In genomic region chr9:137067860-137068538, GRCh38 we compare ENCODE assay signal across 8 cellular contexts. TPM values are rescaled to one million over a fixed set of nuclear protein-coding genes. Genes with fewer than 3 reads are reported as not detected.
DNase-seq lines count a peak whose midpoint lies in the region; ATAC-seq and TF ChIP-seq lines count a peak whose summit lies in the region.

No MANE protein-coding gene starts in this region.

- H3K4me1 Mint-ChIP-seq in naive B cell = peaks cover 17 to 24% (median 20%) of the 10 kb centered on the region in 3 donors
- H3K4me1 Mint-ChIP-seq in stimulated activated memory B cell treated with anti-CD40 and anti-IgM and Interleukin-4, amounts not matched to agents 10 μg/mL and 1 μg/mL and 100 μg/mL, for 72 hours = peaks cover 25% of the 10 kb centered on the region

- peak overlapping the region in 7 of 8 donors; percentile 12 to 78 (median 70) for H3K4me3 Mint-ChIP-seq in naive B cell
- H3K4me3 Mint-ChIP-seq in stimulated activated memory B cell treated with anti-CD40 and anti-IgM and Interleukin-4, amounts not matched to agents 10 μg/mL and 1 μg/mL and 100 μg/mL, for 72 hours = peak overlapping the region; percentile 19

- ATAC-seq in naive B cell (ENCODE audit: low read depth in 2 of 2) = peak; percentile 61 to 67
- ATAC-seq in stimulated activated memory B cell treated with anti-CD40 and anti-IgM and Interleukin-4, amounts not matched to agents 10 μg/mL and 1 μg/mL and 100 μg/mL, for 72 hours = peak; percentile 75
- no peak for ATAC-seq in HG03457 (IDR thresholded peaks at IDR 0.05; ENCODE audit: unreplicated experiment)

- H3K27me3 Mint-ChIP-seq in naive B cell = peaks cover 0 to 11% (median 0%) of the 10 kb centered on the region in 3 donors
- H3K27me3 Mint-ChIP-seq in stimulated activated memory B cell treated with anti-CD40 and anti-IgM and Interleukin-4, amounts not matched to agents 10 μg/mL and 1 μg/mL and 100 μg/mL, for 72 hours = peaks cover 10% of the 10 kb centered on the region

- H3K4me3 ChIP-seq in GM12865 (ENCODE audit: low read depth, low read length) = no peak overlapping the region
- H3K4me3 ChIP-seq in Jurkat, Clone E6-1 (ENCODE audit: low read length) = no peak overlapping the region

- peak; percentile 85 for TF ChIP-seq CTCF in GM12865 (IDR thresholded peaks at IDR 0.05; ENCODE audit: insufficient read depth, low read depth, low read length, missing control alignments)

- H3K27ac Mint-ChIP-seq in naive B cell = peak overlapping the region in 5 of 6 donors; percentile 39 to 94 (median 81)
- no peak overlapping the region for H3K27ac Mint-ChIP-seq in stimulated activated memory B cell treated with anti-CD40 and anti-IgM and Interleukin-4, amounts not matched to agents 10 μg/mL and 1 μg/mL and 100 μg/mL, for 72 hours

- DNase-seq in GM12865 (ENCODE audit: low read depth) (peak; percentile 93), activated T-cell treated with anti-CD3 and anti-CD28 coated beads for 1 hour (ENCODE audit: low read depth) (peak; percentile 81), epidermal melanocyte (ENCODE audit: insufficient read length, low spot score) (peak; percentile 83), naive B cell (peak; percentile 87)
- peak; percentile 90 for DNase-seq in Jurkat, Clone E6-1 (ENCODE audit: low read depth, low spot score)

- H3K9me3 Mint-ChIP-seq in naive B cell = no peaks in the 10 kb centered on the region
- no peaks in the 10 kb centered on the region for H3K9me3 Mint-ChIP-seq in stimulated activated memory B cell treated with anti-CD40 and anti-IgM and Interleukin-4, amounts not matched to agents 10 μg/mL and 1 μg/mL and 100 μg/mL, for 72 hours

- H3K36me3 Mint-ChIP-seq in naive B cell = no peaks in the 10 kb centered on the region
- H3K36me3 Mint-ChIP-seq in stimulated activated memory B cell treated with anti-CD40 and anti-IgM and Interleukin-4, amounts not matched to agents 10 μg/mL and 1 μg/mL and 100 μg/mL, for 72 hours = no peaks in the 10 kb centered on the region

TF ChIP-seq in PFSK-1, 5 proteins besides CTCF, POLR2A, EP300 and RAD21:
- TF ChIP-seq FOXP2 (optimal IDR thresholded peaks at IDR 0.05; ENCODE audit: borderline replicate concordance, extremely low read depth, extremely low read length, insufficient read depth) (no peak), SIN3A (IDR thresholded peaks at IDR 0.05; ENCODE audit: borderline replicate concordance, insufficient read depth, low read length) (no peak), POLR2AphosphoS5 (IDR thresholded peaks at IDR 0.05; ENCODE audit: low read depth, low read length) (no peak), REST (IDR thresholded peaks at IDR 0.05; ENCODE audit: insufficient read depth in 1 of 2, low read depth in 2 of 2, low read length in 2 of 2) (peak; percentile 54 to 69; a peak in 3 of 4 replicates), TAF1 (IDR thresholded peaks at IDR 0.05; ENCODE audit: borderline replicate concordance, insufficient read depth, low read length) (no peak)

RNA-seq across cellular contexts. Expression of gene SAPCD2, which starts 2.4 kb away (rescaled TPM):
- 38.7 TPM for polyA plus RNA-seq in Jurkat, Clone E6-1 (2012; ENCODE audit: insufficient read depth, insufficient read length)
- polyA plus RNA-seq in PFSK-1 (2012; ENCODE audit: insufficient read length, low read depth) = 40.7 TPM
- under 1 TPM in 1 of 6 donors, not detected in 5; 0.05 TPM for polyA plus RNA-seq in naive B cell (ENCODE audit: low read depth in 6 of 6)

RNA-seq across cellular contexts. Expression of gene UAP1L1, which starts 9.3 kb away (rescaled TPM):
- 11.5 TPM for polyA plus RNA-seq in Jurkat, Clone E6-1 (2012; ENCODE audit: insufficient read depth, insufficient read length)
- 97.6 TPM for polyA plus RNA-seq in PFSK-1 (2012; ENCODE audit: insufficient read length, low read depth)
- 1 to 10 TPM; 1.7 to 6.1 (median 3.5) TPM for polyA plus RNA-seq in naive B cell (ENCODE audit: low read depth in 6 of 6)

RNA-seq across cellular contexts. Expression of gene ENTPD2, which starts 14.1 kb away (rescaled TPM):
- not detected for polyA plus RNA-seq in Jurkat, Clone E6-1 (2012; ENCODE audit: insufficient read depth, insufficient read length)
- 0.61 TPM for polyA plus RNA-seq in PFSK-1 (2012; ENCODE audit: insufficient read length, low read depth)
- not detected for polyA plus RNA-seq in naive B cell (ENCODE audit: low read depth in 6 of 6)

RNA-seq across cellular contexts. Expression of gene MAN1B1, which starts 18.8 kb away (rescaled TPM):
- polyA plus RNA-seq in Jurkat, Clone E6-1 (2012; ENCODE audit: insufficient read depth, insufficient read length) = 37.9 TPM
- polyA plus RNA-seq in PFSK-1 (2012; ENCODE audit: insufficient read length, low read depth) = 72.6 TPM
- 10 to 100 TPM; 19.6 to 30.4 (median 24.3) TPM for polyA plus RNA-seq in naive B cell (ENCODE audit: low read depth in 6 of 6)

RNA-seq across cellular contexts. Expression of gene NPDC1, which starts 22.0 kb away (rescaled TPM):
- 23.3 TPM for polyA plus RNA-seq in Jurkat, Clone E6-1 (2012; ENCODE audit: insufficient read depth, insufficient read length)
- polyA plus RNA-seq in PFSK-1 (2012; ENCODE audit: insufficient read length, low read depth) = 167 TPM
- under 1 TPM in 1 of 6 donors, not detected in 5; 0.68 TPM for polyA plus RNA-seq in naive B cell (ENCODE audit: low read depth in 6 of 6)
